Comparison of ENCODE assay signal across 1 cellular context in genomic region chr2:240140920-240141319, GRCh38.
TF ChIP-seq lines count a peak whose summit lies in the region.

No MANE protein-coding gene starts in this region.

TF ChIP-seq in GM23338, 12 proteins besides CTCF, POLR2A, EP300 and RAD21 (continued from another document):
- no peak for TF ChIP-seq ZNF462 (CRISPR knock-in tag; IDR thresholded peaks at IDR 0.05)
- TF ChIP-seq POLR2AphosphoS5 (IDR thresholded peaks at IDR 0.05; ENCODE audit: low read depth), result no peak
- TF ChIP-seq ZNF331 (CRISPR knock-in tag; IDR thresholded peaks at IDR 0.05; ENCODE audit: low read depth), result no peak
- TF ChIP-seq NANOG (IDR thresholded peaks at IDR 0.05; ENCODE audit: borderline replicate concordance), result no peak
- TF ChIP-seq ETS1 (IDR thresholded peaks at IDR 0.05), result no peak
- TF ChIP-seq CREB1 (CRISPR knock-in tag; IDR thresholded peaks at IDR 0.05; ENCODE audit: low read depth), result no peak
- no peak for TF ChIP-seq JUNB (IDR thresholded peaks at IDR 0.05; ENCODE audit: unreplicated experiment)
- TF ChIP-seq REST (IDR thresholded peaks at IDR 0.05; ENCODE audit: unreplicated experiment), result no peak
- no peak for TF ChIP-seq EZH2 (IDR thresholded peaks at IDR 0.05; ENCODE audit: low read depth, unreplicated experiment)
- no peak for TF ChIP-seq EZH2phosphoT487 (IDR thresholded peaks at IDR 0.05; ENCODE audit: unreplicated experiment)
- TF ChIP-seq ZNF114 (CRISPR knock-in tag; IDR thresholded peaks at IDR 0.05), result no peak
